In the genomic region with DNA sequence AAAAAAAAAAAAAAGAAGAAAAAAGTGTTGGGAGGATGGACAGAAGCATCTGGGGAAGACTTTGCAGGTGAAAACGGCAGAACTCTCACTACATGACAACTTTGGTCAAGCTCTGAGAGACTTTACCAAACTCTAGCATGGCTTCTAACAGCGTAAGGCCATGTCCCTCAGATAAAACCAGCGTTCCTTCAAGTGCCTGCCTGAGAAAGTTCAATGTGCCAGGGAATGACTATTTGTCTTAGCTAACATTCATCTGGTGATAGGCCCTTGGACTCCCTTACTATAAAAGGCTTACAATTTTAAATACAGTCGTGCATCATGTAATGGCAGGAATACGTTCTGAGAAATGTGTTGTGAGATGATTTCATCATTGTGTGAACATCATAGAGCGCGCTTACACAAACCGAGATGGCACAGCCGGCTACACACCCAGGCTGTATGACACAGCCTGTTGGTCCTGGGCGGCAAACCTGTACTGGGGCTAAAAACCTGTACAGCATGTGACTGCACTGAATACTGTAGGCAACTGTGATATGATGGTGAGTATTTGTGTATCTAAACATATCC, we compare ENCODE assay signal across 31 cellular contexts. TPM values are rescaled to one million over a fixed set of nuclear protein-coding genes. Genes with fewer than 3 reads are reported as not detected.
"Had no signal": no experiment of that assay in that cellular context is flagged by ENCODE, and none has a peak within 500 bp of the region (broad histone marks: within the 10 kb centered on the region; RNA-seq: fewer than 3 reads in every experiment).

No MANE protein-coding gene starts in this region.

- H3K4me1 ChIP-seq: ascending aorta had no signal

- H3K27ac ChIP-seq: ascending aorta, coronary artery, dorsolateral prefrontal cortex, heart left ventricle had no signal

- H3K36me3 ChIP-seq: ascending aorta, heart left ventricle had no signal

- H3K9me3 ChIP-seq: ascending aorta had no signal

- ATAC-seq: activated CD4-positive, alpha-beta T cell treated with anti-CD3 and anti-CD28 coated beads for 36 hours; activated naive CD4-positive, alpha-beta T cell treated with anti-CD3 and anti-CD28 coated beads, Interleukin-2, amount 50 U/mL, for 72 hours; activated T-cell treated with anti-CD3 and anti-CD28 coated beads, Interleukin-2, amount 50 U/mL, for 72 hours; esophagus mucosa; heart left ventricle had no signal

- H3K4me3 ChIP-seq: ascending aorta, coronary artery, dorsolateral prefrontal cortex, heart left ventricle had no signal

- H3K27me3 ChIP-seq: ascending aorta, dorsolateral prefrontal cortex had no signal

- DNase-seq: activated CD4-positive, alpha-beta memory T cell treated with anti-CD3 and anti-CD28 coated beads, Interleukin-2, amount 10 ng/mL, durations not matched to agents 7 days and 5 days; activated CD4-positive, alpha-beta T cell treated with anti-CD3 and anti-CD28 coated beads for 36 hours; activated CD4-positive, alpha-beta T cell treated with anti-CD3 and anti-CD28 coated beads, Interleukin-2, amount 10 ng/mL, durations not matched to agents 24 days and 14 days; activated CD4-positive, alpha-beta T cell treated with anti-CD3 and anti-CD28 coated beads, Interleukin-2, amount 50 U/mL, for 4 hours; activated CD4-positive, CD25-positive, alpha-beta regulatory T cell; activated CD4-positive, CD25-positive, alpha-beta regulatory T cell treated with anti-CD3 and anti-CD28 coated beads, Interleukin-2, amount 50 U/mL, for 72 hours; activated CD8-positive, alpha-beta memory T cell treated with anti-CD3 and anti-CD28 coated beads, Interleukin-2, amount 50 U/mL, for 48 hours; activated gamma-delta T cell; activated naive CD4-positive, alpha-beta T cell; activated naive CD4-positive, alpha-beta T cell treated with anti-CD3 and anti-CD28 coated beads, Interleukin-2, amount 10 ng/mL, durations not matched to agents 7 days and 5 days; activated naive CD8-positive, alpha-beta T cell treated with anti-CD3 and anti-CD28 coated beads, Interleukin-2, amount 10 ng/mL, durations not matched to agents 7 days and 5 days; activated T-cell treated with anti-CD3 and anti-CD28 coated beads for 4 hours; activated T-cell treated with anti-CD3 and anti-CD28 coated beads, Interleukin-2, amount 50 U/mL, for 24 hours; activated T-cell treated with anti-CD3 and anti-CD28 coated beads, Interleukin-2, amount 50 U/mL, for 72 hours; dorsolateral prefrontal cortex; effector memory CD4-positive, alpha-beta T cell; endodermal cell; foreskin melanocyte; glutamatergic neuron; heart left ventricle; T-helper 2 cell had no signal

RNA-seq across cellular contexts. Expression of a gene that starts 23.0 kb away (rescaled TPM):
- total RNA-seq: activated CD4-positive, alpha-beta memory T cell treated with anti-CD3 and anti-CD28 coated beads, Interleukin-2, amount 10 ng/mL, durations not matched to agents 7 days and 5 days; activated CD4-positive, alpha-beta T cell treated with anti-CD3 and anti-CD28 coated beads, Interleukin-2, amount 10 ng/mL, durations not matched to agents 24 days and 14 days; activated naive CD4-positive, alpha-beta T cell treated with anti-CD3 and anti-CD28 coated beads, Interleukin-2, amount 50 U/mL, for 72 hours; activated naive CD8-positive, alpha-beta T cell treated with anti-CD3 and anti-CD28 coated beads, Interleukin-2, amount 10 ng/mL, durations not matched to agents 7 days and 5 days; ascending aorta; bronchial epithelial cell; cerebellum; endodermal cell; epithelial cell of proximal tubule; esophagus mucosa; fibroblast of lung; fibroblast of villous mesenchyme; T-helper 1 cell treated with Interleukin-12 subunit alpha and Interleukin-12 subunit beta and Interleukin-4 antibody, amounts not matched to agents 30 ng/mL and 1 ng/mL, for 36 hours had no signal
- polyA plus RNA-seq: fibroblast of lung had no signal
